17 cellular contexts compared by ENCODE assay signal in the genomic region with DNA sequence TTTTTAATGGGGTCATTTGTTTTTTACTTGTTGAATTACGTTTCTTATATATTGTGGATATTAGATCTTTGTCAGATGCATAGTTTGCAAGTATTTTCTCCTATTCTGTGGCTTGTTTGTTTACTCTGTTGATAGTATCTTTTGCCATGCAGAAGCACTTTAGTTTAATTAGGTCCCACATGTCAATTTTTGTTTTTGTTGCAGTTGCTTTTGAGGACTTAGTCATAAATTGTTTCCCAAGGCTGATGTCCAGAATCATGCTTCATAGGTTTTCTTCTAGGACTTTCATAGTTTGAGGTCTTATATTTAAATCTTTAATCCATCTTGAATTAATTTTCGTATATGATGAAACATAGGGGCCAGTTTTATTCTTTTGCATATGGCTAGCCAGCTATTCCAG. TPM values are rescaled to one million over a fixed set of nuclear protein-coding genes. Genes with fewer than 3 reads are reported as not detected.
A peak's percentile ranks its signal among the peaks of the same experiment; 100 is the strongest.
DNase-seq lines count a peak whose midpoint lies in the region; ATAC-seq, FAIRE-seq and TF ChIP-seq lines count a peak whose summit lies in the region.
"Had no signal": no experiment of that assay in that cellular context is flagged by ENCODE, and none has a peak within 500 bp of the region (broad histone marks: within the 10 kb centered on the region; RNA-seq: fewer than 3 reads in every experiment).

No MANE protein-coding gene starts in this region.

- TF ChIP-seq CTCF in VCaP (conservative IDR thresholded peaks at IDR 0.05) (no peak), fibroblast of villous mesenchyme (IDR thresholded peaks at IDR 0.05; ENCODE audit: insufficient read depth, low read depth, low read length) (no peak)

- DNase-seq in GM18507 (ENCODE audit: extremely low spot score, insufficient read length, low read depth) (no peak), fibroblast of villous mesenchyme (ENCODE audit: low read depth) (peak; percentile 28), HuH-7.5 (ENCODE audit: low spot score) (no peak), HK-2 (ENCODE audit: unreplicated experiment) (no peak)
- DNase-seq: ACHN; Calu3; CD4-positive, CD25-positive, alpha-beta regulatory T cell; DMS 273 treated with DMSO at 0.1 percent for 48 hours had no signal

- H3K27ac ChIP-seq in VCaP: peak overlapping the region; percentile 33
- H3K27ac ChIP-seq: BLaER1 treated with 17β-estradiol and CSF1 and Interleukin-3, amounts not matched to agents 10 nM and 100 nM had no signal

- ATAC-seq in activated CD4-positive, CD25-positive, alpha-beta regulatory T cell treated with anti-CD3 and anti-CD28 coated beads, Interleukin-2, amount 50 U/mL, for 24 hours: no peak
- no peak for ATAC-seq in HG03378 (IDR thresholded peaks at IDR 0.05; ENCODE audit: unreplicated experiment)

- peak; percentile 12 for FAIRE-seq in GM18507 (lab: Jason Lieb, UNC)
- FAIRE-seq: G401.6, GM12892, GM19239, H1 had no signal

- no peak overlapping the region for H3K4me3 ChIP-seq in fibroblast of villous mesenchyme (ENCODE audit: low read depth, low read length)
- H3K4me3 ChIP-seq: BLaER1 treated with 17β-estradiol and CSF1 and Interleukin-3, amounts not matched to agents 10 nM and 100 nM; HAP-1 had no signal

RNA-seq across cellular contexts. Expression of gene PIKFYVE, which starts 13.2 kb away (rescaled TPM):
- total RNA-seq in fibroblast of villous mesenchyme: 36.1 and 46.6 TPM in 2 replicates

RNA-seq across cellular contexts. Expression of gene IDH1, which starts 24.4 kb away (rescaled TPM):
- total RNA-seq in fibroblast of villous mesenchyme: 203 and 215 TPM in 2 replicates
